ENCODE assay signal across 2 cellular contexts in genomic region chr3:197574396-197574981, GRCh38.
TF ChIP-seq lines count a peak whose summit lies in the region.

No MANE protein-coding gene starts in this region.

TF ChIP-seq in K562, 482 proteins besides CTCF, POLR2A, EP300 and RAD21:
- TF ChIP-seq CBFA2T3 (IDR thresholded peaks at IDR 0.05) = 0 out of 2 replicates have a peak, but pooled peaks have one; percentile 24
- peak; percentile 33 for TF ChIP-seq MEIS2 (IDR thresholded peaks at IDR 0.05; ENCODE audit: partially characterized antibody)

TF ChIP-seq in HepG2, 621 proteins besides CTCF, POLR2A, EP300 and RAD21:
- TF ChIP-seq GATAD2A (CRISPR knock-in tag; IDR thresholded peaks at IDR 0.05) (0 out of 2 replicates have a peak, but pooled peaks have one; percentile 4), SMYD3 (CRISPR knock-in tag; IDR thresholded peaks at IDR 0.05) (0 out of 2 replicates have a peak, but pooled peaks have one; percentile 42), SAP130 (CRISPR knock-in tag; IDR thresholded peaks at IDR 0.05; ENCODE audit: low read depth) (0 out of 2 replicates have a peak, but pooled peaks have one; percentile 16), MED1 (CRISPR knock-in tag; IDR thresholded peaks at IDR 0.05) (0 out of 2 replicates have a peak, but pooled peaks have one; percentile 39), ZBTB7B (CRISPR knock-in tag; IDR thresholded peaks at IDR 0.05) (peak; percentile 41; the same call in 1 of the 2 replicates), PITX1 (CRISPR knock-in tag; IDR thresholded peaks at IDR 0.05) (peak; percentile 59; the same call in 1 of the 2 replicates), FOXJ3 (CRISPR knock-in tag; IDR thresholded peaks at IDR 0.05; ENCODE audit: borderline replicate concordance) (0 out of 2 replicates have a peak, but pooled peaks have one; percentile 32), BCL6 (CRISPR knock-in tag; IDR thresholded peaks at IDR 0.05) (0 out of 2 replicates have a peak, but pooled peaks have one; percentile 12), HNF4A (CRISPR knock-in tag; IDR thresholded peaks at IDR 0.05) (peak; percentile 25; the same call in 1 of the 2 replicates)
- TF ChIP-seq, protein P1, sequence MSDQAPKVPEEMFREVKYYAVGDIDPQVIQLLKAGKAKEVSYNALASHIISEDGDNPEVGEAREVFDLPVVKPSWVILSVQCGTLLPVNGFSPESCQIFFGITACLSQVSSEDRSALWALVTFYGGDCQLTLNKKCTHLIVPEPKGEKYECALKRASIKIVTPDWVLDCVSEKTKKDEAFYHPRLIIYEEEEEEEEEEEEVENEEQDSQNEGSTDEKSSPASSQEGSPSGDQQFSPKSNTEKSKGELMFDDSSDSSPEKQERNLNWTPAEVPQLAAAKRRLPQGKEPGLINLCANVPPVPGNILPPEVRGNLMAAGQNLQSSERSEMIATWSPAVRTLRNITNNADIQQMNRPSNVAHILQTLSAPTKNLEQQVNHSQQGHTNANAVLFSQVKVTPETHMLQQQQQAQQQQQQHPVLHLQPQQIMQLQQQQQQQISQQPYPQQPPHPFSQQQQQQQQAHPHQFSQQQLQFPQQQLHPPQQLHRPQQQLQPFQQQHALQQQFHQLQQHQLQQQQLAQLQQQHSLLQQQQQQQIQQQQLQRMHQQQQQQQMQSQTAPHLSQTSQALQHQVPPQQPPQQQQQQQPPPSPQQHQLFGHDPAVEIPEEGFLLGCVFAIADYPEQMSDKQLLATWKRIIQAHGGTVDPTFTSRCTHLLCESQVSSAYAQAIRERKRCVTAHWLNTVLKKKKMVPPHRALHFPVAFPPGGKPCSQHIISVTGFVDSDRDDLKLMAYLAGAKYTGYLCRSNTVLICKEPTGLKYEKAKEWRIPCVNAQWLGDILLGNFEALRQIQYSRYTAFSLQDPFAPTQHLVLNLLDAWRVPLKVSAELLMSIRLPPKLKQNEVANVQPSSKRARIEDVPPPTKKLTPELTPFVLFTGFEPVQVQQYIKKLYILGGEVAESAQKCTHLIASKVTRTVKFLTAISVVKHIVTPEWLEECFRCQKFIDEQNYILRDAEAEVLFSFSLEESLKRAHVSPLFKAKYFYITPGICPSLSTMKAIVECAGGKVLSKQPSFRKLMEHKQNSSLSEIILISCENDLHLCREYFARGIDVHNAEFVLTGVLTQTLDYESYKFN (CRISPR knock-in tag; conservative IDR thresholded peaks at IDR 0.05) = peak; percentile 41
- TF ChIP-seq, protein P2, sequence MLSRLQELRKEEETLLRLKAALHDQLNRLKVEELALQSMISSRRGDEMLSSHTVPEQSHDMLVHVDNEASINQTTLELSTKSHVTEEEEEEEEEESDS (CRISPR knock-in tag; IDR thresholded peaks at IDR 0.05; ENCODE audit: borderline replicate concordance) = 0 out of 2 replicates have a peak, but pooled peaks have one; percentile 59
